Comparison of ENCODE assay signal across 8 cellular contexts in the genomic region with DNA sequence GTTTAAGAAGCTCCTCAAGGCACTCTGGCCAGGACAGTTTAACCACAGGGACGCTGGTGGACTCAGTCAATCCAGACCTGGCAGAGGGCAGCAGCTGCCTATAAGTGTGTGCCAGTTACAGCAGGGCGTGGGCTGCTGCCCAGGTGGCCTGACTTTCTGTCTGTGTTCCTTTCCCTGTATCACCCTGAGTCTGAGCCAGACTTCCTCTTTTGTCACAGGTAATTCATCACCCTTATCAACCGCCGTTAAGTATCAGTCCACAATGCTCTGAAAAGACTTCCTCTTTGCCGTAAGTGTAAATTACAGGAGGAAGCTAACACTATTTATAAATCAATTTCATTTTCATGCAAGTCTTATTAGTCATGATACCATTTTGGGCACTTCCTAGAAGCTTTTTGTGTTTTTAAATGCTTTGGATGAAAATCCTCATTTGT. TPM values are rescaled to one million over a fixed set of nuclear protein-coding genes. Genes with fewer than 3 reads are reported as not detected.
DNase-seq lines count a peak whose midpoint lies in the region; ATAC-seq and TF ChIP-seq lines count a peak whose summit lies in the region.

No MANE protein-coding gene starts in this region.

- POLR2A ChIA-PET in activated CD4-positive, alpha-beta T cell treated with anti-CD3 and anti-CD28 coated beads, Interleukin-2, amount 10 ng/mL, durations not matched to agents 7 days and 5 days (lab: Charles Lee) = no interaction called here

- no peaks in the 10 kb centered on the region for H3K9me2 ChIP-seq in hepatocyte (replicated peaks; ENCODE audit: insufficient read depth)

- H3K4me1 ChIP-seq in hepatocyte (ENCODE audit: insufficient read depth) (peaks cover 14% of the 10 kb centered on the region), upper lobe of right lung (peaks cover 38% of the 10 kb centered on the region)

- CTCF ChIA-PET in activated CD4-positive, alpha-beta T cell treated with anti-CD3 and anti-CD28 coated beads, Interleukin-2, amount 10 ng/mL, durations not matched to agents 7 days and 5 days (lab: Charles Lee) = interaction anchor here (0.6 to 3.9 kb wide), 10 partner anchors 9 to 629 kb away, joined by 3 to 13 read pairs (median 4); a partner anchor contains a TSS

- H3K27ac ChIP-seq in hepatocyte = peak overlapping the region; percentile 48
- H3K27ac ChIP-seq in upper lobe of right lung = peak overlapping the region; percentile 14

- intact Hi-C loops in upper lobe of right lung (cut with DNase I) = no loop called here

- H3K27ac Mint-ChIP-seq in activated CD4-positive, alpha-beta T cell treated with anti-CD3 and anti-CD28 coated beads, Interleukin-2, amount 10 ng/mL, durations not matched to agents 7 days and 5 days = peak overlapping the region; percentile 94

- H2AFZ ChIP-seq in hepatocyte = no peak overlapping the region

- H4K20me1 ChIP-seq in hepatocyte (ENCODE audit: insufficient read depth, poor library complexity, severe bottlenecking) = peaks cover 73% of the 10 kb centered on the region

- WGBS in hepatocyte (ENCODE audit: low lambda C conversion rate, missing lambda C conversion rate) = 52% methylated on average over 5 of the region's 5 CpGs

- H3K36me3 ChIP-seq in hepatocyte (replicated peaks; ENCODE audit: insufficient read depth, low read depth) (no peaks in the 10 kb centered on the region), upper lobe of right lung (no peaks in the 10 kb centered on the region)

- peaks cover 91% of the 10 kb centered on the region for H3K4me1 Mint-ChIP-seq in activated CD4-positive, alpha-beta T cell treated with anti-CD3 and anti-CD28 coated beads, Interleukin-2, amount 10 ng/mL, durations not matched to agents 7 days and 5 days

- H3K27me3 ChIP-seq in hepatocyte = no peaks in the 10 kb centered on the region
- no peaks in the 10 kb centered on the region for H3K27me3 ChIP-seq in upper lobe of right lung

- peak; percentile 86 for DNase-seq in A172 (ENCODE audit: low spot score)
- DNase-seq in NCI-H2029 (lab: John Stamatoyannopoulos, UW) = peak; percentile 90
- peak; percentile 41 for DNase-seq in activated CD4-positive, alpha-beta T cell treated with anti-CD3 and anti-CD28 coated beads, Interleukin-2, amount 10 ng/mL, durations not matched to agents 7 days and 5 days
- DNase-seq in hepatocyte (ENCODE audit: low spot score) = no peak
- peak; percentile 74 for DNase-seq in upper lobe of right lung
- DNase-seq in HuH-7.5 (ENCODE audit: low spot score) = no peak

- ATAC-seq in GM18519 (IDR thresholded peaks at IDR 0.05; ENCODE audit: low FRiP score, unreplicated experiment) (peak; percentile 75), HG02970 (IDR thresholded peaks at IDR 0.05; ENCODE audit: low FRiP score, unreplicated experiment) (peak; percentile 79), upper lobe of right lung (peak; percentile 78)

- peak overlapping the region; percentile 65 for H3K4me3 Mint-ChIP-seq in activated CD4-positive, alpha-beta T cell treated with anti-CD3 and anti-CD28 coated beads, Interleukin-2, amount 10 ng/mL, durations not matched to agents 7 days and 5 days

- peaks cover under 1% of the 10 kb centered on the region for H3K9me3 Mint-ChIP-seq in activated CD4-positive, alpha-beta T cell treated with anti-CD3 and anti-CD28 coated beads, Interleukin-2, amount 10 ng/mL, durations not matched to agents 7 days and 5 days

- H3K4me2 ChIP-seq in hepatocyte = peak overlapping the region; percentile 50

- peaks cover 94% of the 10 kb centered on the region for H3K79me2 ChIP-seq in hepatocyte

- H3K4me3 ChIP-seq in hepatocyte = no peak overlapping the region
- H3K4me3 ChIP-seq in upper lobe of right lung = no peak overlapping the region

- peaks cover 20% of the 10 kb centered on the region for H3K36me3 Mint-ChIP-seq in activated CD4-positive, alpha-beta T cell treated with anti-CD3 and anti-CD28 coated beads, Interleukin-2, amount 10 ng/mL, durations not matched to agents 7 days and 5 days (ENCODE audit: low read depth)

- no peak for TF ChIP-seq CTCF in hepatocyte (IDR thresholded peaks at IDR 0.05; ENCODE audit: poor library complexity)
- TF ChIP-seq CTCF in upper lobe of right lung (IDR thresholded peaks at IDR 0.05) = no peak

- H3K9me3 ChIP-seq in hepatocyte (ENCODE audit: low read depth) = no peaks in the 10 kb centered on the region
- H3K9me3 ChIP-seq in upper lobe of right lung = no peaks in the 10 kb centered on the region

- H3K27me3 Mint-ChIP-seq in activated CD4-positive, alpha-beta T cell treated with anti-CD3 and anti-CD28 coated beads, Interleukin-2, amount 10 ng/mL, durations not matched to agents 7 days and 5 days = no peaks in the 10 kb centered on the region

RNA-seq across cellular contexts. Expression of a gene that starts 7.0 kb away (rescaled TPM):
- total RNA-seq in A172 (2014; rRNA removed; shearing (Covaris generic)) = 25.8 and 34.4 TPM in 2 replicates
- 10 to 100 TPM; 58.9 to 62.2 TPM for total RNA-seq in activated CD4-positive, alpha-beta T cell treated with anti-CD3 and anti-CD28 coated beads, Interleukin-2, amount 10 ng/mL, durations not matched to agents 7 days and 5 days
- total RNA-seq in hepatocyte (35.3 and 42.6 TPM in 2 replicates), upper lobe of right lung (62.9 TPM)
- polyA plus RNA-seq in hepatocyte = 34.5 and 45.8 TPM in 2 replicates

Comparison
In these comparisons a context has a peak if more than half of its experiments do, and no peak if none do; other contexts are left out.
1. DNase-seq: peak in A172 (single experiment), NCI-H2029 (single experiment), activated CD4-positive, alpha-beta T cell treated with anti-CD3 and anti-CD28 coated beads, Interleukin-2, amount 10 ng/mL, durations not matched to agents 7 days and 5 days (single experiment) and upper lobe of right lung (single experiment); none in hepatocyte (single experiment) and HuH-7.5 (single experiment).
2. Peak in every context shown above with its lines, with median percentiles within 50 percentile points of each other: ATAC-seq.